8 cellular contexts compared by ENCODE assay signal in the genomic region with DNA sequence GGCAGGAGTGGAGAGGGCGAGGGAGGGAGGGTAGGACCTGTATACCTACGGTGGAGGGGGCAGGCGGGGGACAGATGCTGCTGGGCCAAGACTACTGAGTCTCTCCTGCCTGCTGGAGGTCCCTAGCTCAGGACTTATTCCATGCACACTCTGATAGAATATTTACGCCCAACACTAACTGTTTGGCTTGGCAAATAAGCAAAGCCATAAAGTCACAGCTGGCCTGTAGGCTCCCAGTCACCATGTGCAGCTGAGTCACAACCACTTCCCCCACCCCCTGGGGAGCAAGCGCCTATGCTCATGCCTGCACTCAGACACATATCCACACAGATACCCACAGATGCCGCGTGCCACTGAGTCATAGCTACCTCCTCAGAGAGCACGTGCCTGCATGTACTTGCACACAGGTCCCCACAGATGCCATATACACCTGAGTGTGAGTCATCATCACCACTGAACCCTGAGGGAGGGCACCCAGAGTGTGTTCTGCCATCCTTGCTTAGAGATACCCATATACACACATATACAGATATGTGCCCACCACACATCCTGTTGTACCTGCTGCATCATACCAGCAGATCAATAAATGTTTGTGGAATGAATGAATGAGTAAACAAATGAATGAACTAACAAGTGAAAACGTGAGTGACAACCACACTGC.
DNase-seq lines count a peak whose midpoint lies in the region; ATAC-seq and TF ChIP-seq lines count a peak whose summit lies in the region.

No MANE protein-coding gene starts in this region.

- no peaks in the 10 kb centered on the region for H3K36me3 Mint-ChIP-seq in natural killer cell

- no peaks in the 10 kb centered on the region for H3K9me3 Mint-ChIP-seq in natural killer cell

- no peaks in the 10 kb centered on the region for H3K9me3 ChIP-seq in NT2/D1 (ENCODE audit: insufficient read depth, low read length)

- H3K27me3 ChIP-seq in NT2/D1 (ENCODE audit: insufficient read depth, insufficient read length), result no peaks in the 10 kb centered on the region

- no peaks in the 10 kb centered on the region for H3K36me3 ChIP-seq in NT2/D1 (ENCODE audit: insufficient read depth, insufficient read length, low read length)

- TF ChIP-seq CTCF in epithelial cell of esophagus (IDR thresholded peaks at IDR 0.05; ENCODE audit: insufficient read depth, low read depth, low read length, missing control alignments) (no peak), natural killer cell (IDR thresholded peaks at IDR 0.05) (no peak)

- peaks cover 20% of the 10 kb centered on the region for H3K4me1 ChIP-seq in NT2/D1 (ENCODE audit: insufficient read depth, insufficient read length)

- H3K4me1 Mint-ChIP-seq in natural killer cell, result peaks cover 16 to 30% of the 10 kb centered on the region in 2 donors

- peak overlapping the region; percentile 98 for H3K9ac ChIP-seq in NT2/D1 (ENCODE audit: insufficient read length, low read depth)

- H3K27ac Mint-ChIP-seq in natural killer cell, result peak overlapping the region; percentile 53 to 80

- intact Hi-C loops in natural killer cell (cut with micrococcal nuclease), result loop anchor here (2.0 to 5.0 kb wide), 2 partner anchors 563 to 757 kb away; a partner anchor contains a TSS

- H3K4me3 ChIP-seq in NT2/D1 (ENCODE audit: insufficient read length, low read depth) (peak overlapping the region; percentile 3), epithelial cell of esophagus (ENCODE audit: low read length) (peak overlapping the region; percentile 64)

- DNase-seq in NCI-H1417 (lab: John Stamatoyannopoulos, UW) (peak in 2 of 3 experiments; percentile 84 to 85), NCI-H1417 treated with DMSO at 0.1 percent for 48 hours (lab: John Stamatoyannopoulos, UW) (no peak), NT2/D1 (ENCODE audit: low read depth, low spot score) (no peak), epithelial cell of esophagus (ENCODE audit: low read depth) (peak; percentile 100), natural killer cell (peak; percentile 66)
- DNase-seq in activated CD8-positive, alpha-beta memory T cell treated with anti-CD3 and anti-CD28 coated beads, Interleukin-2, amount 50 U/mL, for 48 hours, result peak; percentile 91
- DNase-seq in stimulated activated naive CD4-positive, alpha-beta T cell treated with Interleukin-2 at 50 U/mL for 16 hours (lab: John Stamatoyannopoulos, UW), result peak; percentile 97

- ATAC-seq in HG03135 (IDR thresholded peaks at IDR 0.05; ENCODE audit: unreplicated experiment), result peak; percentile 39
- peak; percentile 28 to 52 (median 37) for ATAC-seq in natural killer cell

- peak overlapping the region; percentile 88 for H3K4me3 Mint-ChIP-seq in natural killer cell

- no peaks in the 10 kb centered on the region for H3K27me3 Mint-ChIP-seq in natural killer cell (ENCODE audit: low read depth in 2 of 2)

Comparison
In these comparisons a context has a peak if more than half of its experiments do, and no peak if none do; other contexts are left out.
1. DNase-seq: peak in NCI-H1417 (2 of 3), activated CD8-positive, alpha-beta memory T cell treated with anti-CD3 and anti-CD28 coated beads, Interleukin-2, amount 50 U/mL, for 48 hours (single experiment), epithelial cell of esophagus (single experiment), natural killer cell (single experiment) and stimulated activated naive CD4-positive, alpha-beta T cell treated with Interleukin-2 at 50 U/mL for 16 hours (single experiment); none in NCI-H1417 treated with DMSO at 0.1 percent for 48 hours (single experiment) and NT2/D1 (single experiment).